In the genomic region with DNA sequence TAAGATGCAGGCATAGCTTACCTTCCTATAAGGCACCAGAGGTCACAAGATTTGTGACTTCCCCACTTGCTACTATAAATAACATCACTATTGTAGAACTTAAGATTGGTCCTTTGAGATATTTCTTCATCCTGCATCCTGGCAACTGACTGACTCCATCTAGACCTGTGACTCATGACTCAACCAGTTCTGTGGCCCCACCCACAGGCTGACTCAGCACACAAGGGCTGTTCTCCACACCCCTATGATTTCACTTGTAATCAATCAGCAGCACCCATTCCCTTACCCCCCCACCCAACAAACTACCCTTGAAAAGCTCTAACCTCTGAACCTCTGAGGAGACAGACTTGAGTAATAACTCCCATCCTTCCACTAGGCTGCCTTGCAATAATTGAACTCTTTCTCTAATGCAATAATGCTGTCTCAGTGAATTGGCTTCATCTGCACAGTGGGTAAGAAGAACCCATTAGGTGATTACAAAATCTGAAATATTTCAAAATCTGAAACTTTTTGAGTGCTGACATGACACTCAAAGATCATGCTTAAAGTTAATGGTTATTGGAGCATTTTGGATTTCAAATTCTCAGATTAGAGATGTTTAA, we compare ENCODE assay signal across 7 cellular contexts.
DNase-seq lines count a peak whose midpoint lies in the region; ATAC-seq and TF ChIP-seq lines count a peak whose summit lies in the region.

No MANE protein-coding gene starts in this region.

- TF ChIP-seq POLR2A in HCT116 (IDR thresholded peaks at IDR 0.05; ENCODE audit: borderline replicate concordance, extremely low read depth, insufficient read depth, insufficient read length) (no peak), erythroblast (IDR thresholded peaks at IDR 0.05; ENCODE audit: low read length) (no peak)

- H3K9me2 ChIP-seq in HCT116 (ENCODE audit: insufficient read depth) = no peaks in the 10 kb centered on the region

- H3K9me3 ChIP-seq in HCT116 (ENCODE audit: control insufficient read depth in 1 of 2, insufficient read depth in 1 of 2, low read depth in 1 of 2, low read length in 2 of 2) = peaks cover 0 to 9% of the 10 kb centered on the region in 2 experiments; a peak in 1 of 4 replicates

- H3K27me3 ChIP-seq in HCT116 (ENCODE audit: insufficient read depth, low read length) = no peaks in the 10 kb centered on the region

- H4K20me1 ChIP-seq in HCT116 (ENCODE audit: insufficient read depth) = no peaks in the 10 kb centered on the region

- no peak for TF ChIP-seq RAD21 in HCT116 (IDR thresholded peaks at IDR 0.05; ENCODE audit: low read depth)

- no peak overlapping the region for H3K27ac ChIP-seq in HCT116 (ENCODE audit: low read depth, low read length)

- CTCF ChIA-PET in HCT116 (lab: Charles Lee) = no interaction called here

- ATAC-seq in HCT116 (peak; percentile 67), HG02981 (IDR thresholded peaks at IDR 0.05; ENCODE audit: unreplicated experiment) (no peak), GM18498 (IDR thresholded peaks at IDR 0.05; ENCODE audit: unreplicated experiment) (no peak), HG03159 (IDR thresholded peaks at IDR 0.05; ENCODE audit: unreplicated experiment) (no peak)

- no peak overlapping the region for H3K4me2 ChIP-seq in HCT116 (ENCODE audit: low read length)

- peaks cover 0 to 8% of the 10 kb centered on the region in 2 experiments; a peak in 2 of 4 replicates for H3K4me1 ChIP-seq in HCT116 (ENCODE audit: control insufficient read depth in 1 of 2, insufficient read depth in 2 of 2, low read length in 2 of 2)

- no peak overlapping the region for H3K9ac ChIP-seq in HCT116 (ENCODE audit: low read length)

- TF ChIP-seq CTCF in HCT116 (IDR thresholded peaks at IDR 0.05 in 2 of 3, conservative IDR thresholded peaks at IDR 0.05 in 1 of 3; ENCODE audit: borderline replicate concordance in 1 of 3, insufficient read depth in 1 of 3, low read depth in 2 of 3, low read length in 2 of 3) = no peak

- BruUV-seq in HCT116 (replicated peaks; lab: Mats Ljungman, UMichigan) = no TSS peak

- peak; percentile 27 for DNase-seq in HCT116 (ENCODE audit: low read depth, low spot score)
- peak; percentile 87 for DNase-seq in SIG-M5 (lab: John Stamatoyannopoulos, UW)
- peak; percentile 82 to 92 for DNase-seq in erythroblast (lab: John Stamatoyannopoulos, UW)
- peak; percentile 34 for DNase-seq in stimulated activated CD4-positive, alpha-beta T cell treated with anti-CD3 and anti-CD28 coated beads, Interleukin-4, amount 100 ng/mL, for 1 hour

- H3K79me2 ChIP-seq in HCT116 (ENCODE audit: insufficient read depth, low read length) = no peaks in the 10 kb centered on the region

- no peak overlapping the region for H2AFZ ChIP-seq in HCT116 (ENCODE audit: low read depth, low read length, poor library complexity, severe bottlenecking)

- no peaks in the 10 kb centered on the region for H3K36me3 ChIP-seq in HCT116 (ENCODE audit: control insufficient read depth in 1 of 2, insufficient read depth in 2 of 2, low read length in 2 of 2)

- no peak overlapping the region for H3K4me3 ChIP-seq in HCT116 (replicated peaks in 1 of 2; ENCODE audit: low read depth in 1 of 2, low read length in 2 of 2)

- intact Hi-C loops in HCT116 (cut with micrococcal nuclease) = no loop called here

- POLR2A ChIA-PET in HCT116 (lab: Charles Lee) = no interaction called here

- RAD21 ChIA-PET in HCT116 (lab: Charles Lee; ENCODE audit: low non-redundant PET in 1 of 2, low total read pairs in 2 of 2, uncharacterized antibody in 2 of 2, unreplicated experiment in 2 of 2) = no interaction called here

TF ChIP-seq in HCT116, 20 proteins besides CTCF, POLR2A, EP300 and RAD21:
- TF ChIP-seq ZFX (IDR thresholded peaks at IDR 0.05) (no peak), FOSL1 (IDR thresholded peaks at IDR 0.05; ENCODE audit: low read depth) (peak; percentile 43), JUND (IDR thresholded peaks at IDR 0.05) (0 out of 2 replicates have a peak, but pooled peaks have one; percentile 26)

Comparison
In these comparisons a context has a peak if more than half of its experiments do, and no peak if none do; other contexts are left out.
1. DNase-seq: peak in every context shown above with its lines; median percentile 87 in SIG-M5; 87 in erythroblast; 34 in stimulated activated CD4-positive, alpha-beta T cell treated with anti-CD3 and anti-CD28 coated beads, Interleukin-4, amount 100 ng/mL, for 1 hour; 27 in HCT116.